In the genomic region with DNA sequence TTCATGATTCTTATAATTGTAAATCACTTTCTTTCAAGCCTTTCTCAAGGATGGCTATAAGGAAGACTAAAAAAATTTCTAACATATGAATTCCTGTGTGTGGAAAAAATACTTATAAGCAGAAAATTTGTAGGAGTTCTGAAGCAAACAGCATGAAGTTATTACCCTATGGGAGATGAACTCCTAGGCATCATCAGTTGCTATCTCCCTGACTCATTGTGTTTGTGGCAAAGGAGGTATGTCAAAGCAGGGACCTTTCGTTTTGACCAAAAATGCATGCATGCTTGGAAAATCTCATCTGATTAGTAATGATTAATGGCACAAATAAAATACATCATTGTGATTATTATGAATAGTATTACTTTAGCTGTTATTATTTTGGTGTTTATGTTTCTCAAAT, we compare ENCODE assay signal across 2 cellular contexts.
TF ChIP-seq lines count a peak whose summit lies in the region.

No MANE protein-coding gene starts in this region.

TF ChIP-seq in HepG2, 621 proteins besides CTCF, POLR2A, EP300 and RAD21:
- TF ChIP-seq YY1 (IDR thresholded peaks at IDR 0.05; ENCODE audit: insufficient read depth, insufficient replicate concordance, low read depth, low read length) (no peak), RFX5 (IDR thresholded peaks at IDR 0.05; ENCODE audit: low read depth, low read length) (peak; percentile 88)
TF ChIP-seq in HepG2: peak in this region for 1.

TF ChIP-seq in WTC11, 78 proteins besides CTCF, POLR2A, EP300 and RAD21:
- TF ChIP-seq, protein P1, sequence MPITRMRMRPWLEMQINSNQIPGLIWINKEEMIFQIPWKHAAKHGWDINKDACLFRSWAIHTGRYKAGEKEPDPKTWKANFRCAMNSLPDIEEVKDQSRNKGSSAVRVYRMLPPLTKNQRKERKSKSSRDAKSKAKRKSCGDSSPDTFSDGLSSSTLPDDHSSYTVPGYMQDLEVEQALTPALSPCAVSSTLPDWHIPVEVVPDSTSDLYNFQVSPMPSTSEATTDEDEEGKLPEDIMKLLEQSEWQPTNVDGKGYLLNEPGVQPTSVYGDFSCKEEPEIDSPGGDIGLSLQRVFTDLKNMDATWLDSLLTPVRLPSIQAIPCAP (CRISPR knock-in tag; IDR thresholded peaks at IDR 0.05) = no peak
- TF ChIP-seq, protein P2, sequence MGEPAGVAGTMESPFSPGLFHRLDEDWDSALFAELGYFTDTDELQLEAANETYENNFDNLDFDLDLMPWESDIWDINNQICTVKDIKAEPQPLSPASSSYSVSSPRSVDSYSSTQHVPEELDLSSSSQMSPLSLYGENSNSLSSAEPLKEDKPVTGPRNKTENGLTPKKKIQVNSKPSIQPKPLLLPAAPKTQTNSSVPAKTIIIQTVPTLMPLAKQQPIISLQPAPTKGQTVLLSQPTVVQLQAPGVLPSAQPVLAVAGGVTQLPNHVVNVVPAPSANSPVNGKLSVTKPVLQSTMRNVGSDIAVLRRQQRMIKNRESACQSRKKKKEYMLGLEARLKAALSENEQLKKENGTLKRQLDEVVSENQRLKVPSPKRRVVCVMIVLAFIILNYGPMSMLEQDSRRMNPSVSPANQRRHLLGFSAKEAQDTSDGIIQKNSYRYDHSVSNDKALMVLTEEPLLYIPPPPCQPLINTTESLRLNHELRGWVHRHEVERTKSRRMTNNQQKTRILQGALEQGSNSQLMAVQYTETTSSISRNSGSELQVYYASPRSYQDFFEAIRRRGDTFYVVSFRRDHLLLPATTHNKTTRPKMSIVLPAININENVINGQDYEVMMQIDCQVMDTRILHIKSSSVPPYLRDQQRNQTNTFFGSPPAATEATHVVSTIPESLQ (CRISPR knock-in tag; IDR thresholded peaks at IDR 0.05) = no peak
- TF ChIP-seq, protein P3, sequence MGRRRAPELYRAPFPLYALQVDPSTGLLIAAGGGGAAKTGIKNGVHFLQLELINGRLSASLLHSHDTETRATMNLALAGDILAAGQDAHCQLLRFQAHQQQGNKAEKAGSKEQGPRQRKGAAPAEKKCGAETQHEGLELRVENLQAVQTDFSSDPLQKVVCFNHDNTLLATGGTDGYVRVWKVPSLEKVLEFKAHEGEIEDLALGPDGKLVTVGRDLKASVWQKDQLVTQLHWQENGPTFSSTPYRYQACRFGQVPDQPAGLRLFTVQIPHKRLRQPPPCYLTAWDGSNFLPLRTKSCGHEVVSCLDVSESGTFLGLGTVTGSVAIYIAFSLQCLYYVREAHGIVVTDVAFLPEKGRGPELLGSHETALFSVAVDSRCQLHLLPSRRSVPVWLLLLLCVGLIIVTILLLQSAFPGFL (CRISPR knock-in tag; IDR thresholded peaks at IDR 0.05; ENCODE audit: borderline replicate concordance) = no peak
- TF ChIP-seq ATF1 (CRISPR knock-in tag; IDR thresholded peaks at IDR 0.05) (no peak), CREB1 (CRISPR knock-in tag; IDR thresholded peaks at IDR 0.05) (no peak), JAZF1 (CRISPR knock-in tag; IDR thresholded peaks at IDR 0.05) (no peak), GABPB1 (CRISPR knock-in tag; IDR thresholded peaks at IDR 0.05) (no peak), NFYB (CRISPR knock-in tag; conservative IDR thresholded peaks at IDR 0.05; ENCODE audit: low read depth) (no peak), ZNF396 (CRISPR knock-in tag; IDR thresholded peaks at IDR 0.05; ENCODE audit: borderline replicate concordance) (no peak), NFE2L1 (CRISPR knock-in tag; IDR thresholded peaks at IDR 0.05) (no peak), FOXJ3 (CRISPR knock-in tag; IDR thresholded peaks at IDR 0.05; ENCODE audit: borderline replicate concordance) (no peak), ZNF263 (CRISPR knock-in tag; IDR thresholded peaks at IDR 0.05; ENCODE audit: low read depth) (no peak), ZNF121 (CRISPR knock-in tag; IDR thresholded peaks at IDR 0.05) (no peak), ZNF671 (CRISPR knock-in tag; IDR thresholded peaks at IDR 0.05) (no peak)
- TF ChIP-seq, protein P4, sequence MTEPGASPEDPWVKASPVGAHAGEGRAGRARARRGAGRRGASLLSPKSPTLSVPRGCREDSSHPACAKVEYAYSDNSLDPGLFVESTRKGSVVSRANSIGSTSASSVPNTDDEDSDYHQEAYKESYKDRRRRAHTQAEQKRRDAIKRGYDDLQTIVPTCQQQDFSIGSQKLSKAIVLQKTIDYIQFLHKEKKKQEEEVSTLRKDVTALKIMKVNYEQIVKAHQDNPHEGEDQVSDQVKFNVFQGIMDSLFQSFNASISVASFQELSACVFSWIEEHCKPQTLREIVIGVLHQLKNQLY (CRISPR knock-in tag; IDR thresholded peaks at IDR 0.05) = no peak
- TF ChIP-seq, protein P5, sequence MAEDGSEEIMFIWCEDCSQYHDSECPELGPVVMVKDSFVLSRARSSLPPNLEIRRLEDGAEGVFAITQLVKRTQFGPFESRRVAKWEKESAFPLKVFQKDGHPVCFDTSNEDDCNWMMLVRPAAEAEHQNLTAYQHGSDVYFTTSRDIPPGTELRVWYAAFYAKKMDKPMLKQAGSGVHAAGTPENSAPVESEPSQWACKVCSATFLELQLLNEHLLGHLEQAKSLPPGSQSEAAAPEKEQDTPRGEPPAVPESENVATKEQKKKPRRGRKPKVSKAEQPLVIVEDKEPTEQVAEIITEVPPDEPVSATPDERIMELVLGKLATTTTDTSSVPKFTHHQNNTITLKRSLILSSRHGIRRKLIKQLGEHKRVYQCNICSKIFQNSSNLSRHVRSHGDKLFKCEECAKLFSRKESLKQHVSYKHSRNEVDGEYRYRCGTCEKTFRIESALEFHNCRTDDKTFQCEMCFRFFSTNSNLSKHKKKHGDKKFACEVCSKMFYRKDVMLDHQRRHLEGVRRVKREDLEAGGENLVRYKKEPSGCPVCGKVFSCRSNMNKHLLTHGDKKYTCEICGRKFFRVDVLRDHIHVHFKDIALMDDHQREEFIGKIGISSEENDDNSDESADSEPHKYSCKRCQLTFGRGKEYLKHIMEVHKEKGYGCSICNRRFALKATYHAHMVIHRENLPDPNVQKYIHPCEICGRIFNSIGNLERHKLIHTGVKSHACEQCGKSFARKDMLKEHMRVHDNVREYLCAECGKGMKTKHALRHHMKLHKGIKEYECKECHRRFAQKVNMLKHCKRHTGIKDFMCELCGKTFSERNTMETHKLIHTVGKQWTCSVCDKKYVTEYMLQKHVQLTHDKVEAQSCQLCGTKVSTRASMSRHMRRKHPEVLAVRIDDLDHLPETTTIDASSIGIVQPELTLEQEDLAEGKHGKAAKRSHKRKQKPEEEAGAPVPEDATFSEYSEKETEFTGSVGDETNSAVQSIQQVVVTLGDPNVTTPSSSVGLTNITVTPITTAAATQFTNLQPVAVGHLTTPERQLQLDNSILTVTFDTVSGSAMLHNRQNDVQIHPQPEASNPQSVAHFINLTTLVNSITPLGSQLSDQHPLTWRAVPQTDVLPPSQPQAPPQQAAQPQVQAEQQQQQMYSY (CRISPR knock-in tag; IDR thresholded peaks at IDR 0.05) = no peak
- TF ChIP-seq, protein P6, sequence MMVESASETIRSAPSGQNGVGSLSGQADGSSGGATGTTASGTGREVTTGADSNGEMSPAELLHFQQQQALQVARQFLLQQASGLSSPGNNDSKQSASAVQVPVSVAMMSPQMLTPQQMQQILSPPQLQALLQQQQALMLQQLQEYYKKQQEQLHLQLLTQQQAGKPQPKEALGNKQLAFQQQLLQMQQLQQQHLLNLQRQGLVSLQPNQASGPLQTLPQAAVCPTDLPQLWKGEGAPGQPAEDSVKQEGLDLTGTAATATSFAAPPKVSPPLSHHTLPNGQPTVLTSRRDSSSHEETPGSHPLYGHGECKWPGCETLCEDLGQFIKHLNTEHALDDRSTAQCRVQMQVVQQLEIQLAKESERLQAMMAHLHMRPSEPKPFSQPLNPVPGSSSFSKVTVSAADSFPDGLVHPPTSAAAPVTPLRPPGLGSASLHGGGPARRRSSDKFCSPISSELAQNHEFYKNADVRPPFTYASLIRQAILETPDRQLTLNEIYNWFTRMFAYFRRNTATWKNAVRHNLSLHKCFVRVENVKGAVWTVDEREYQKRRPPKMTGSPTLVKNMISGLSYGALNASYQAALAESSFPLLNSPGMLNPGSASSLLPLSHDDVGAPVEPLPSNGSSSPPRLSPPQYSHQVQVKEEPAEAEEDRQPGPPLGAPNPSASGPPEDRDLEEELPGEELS (CRISPR knock-in tag; IDR thresholded peaks at IDR 0.05) = no peak
- TF ChIP-seq, protein P7, sequence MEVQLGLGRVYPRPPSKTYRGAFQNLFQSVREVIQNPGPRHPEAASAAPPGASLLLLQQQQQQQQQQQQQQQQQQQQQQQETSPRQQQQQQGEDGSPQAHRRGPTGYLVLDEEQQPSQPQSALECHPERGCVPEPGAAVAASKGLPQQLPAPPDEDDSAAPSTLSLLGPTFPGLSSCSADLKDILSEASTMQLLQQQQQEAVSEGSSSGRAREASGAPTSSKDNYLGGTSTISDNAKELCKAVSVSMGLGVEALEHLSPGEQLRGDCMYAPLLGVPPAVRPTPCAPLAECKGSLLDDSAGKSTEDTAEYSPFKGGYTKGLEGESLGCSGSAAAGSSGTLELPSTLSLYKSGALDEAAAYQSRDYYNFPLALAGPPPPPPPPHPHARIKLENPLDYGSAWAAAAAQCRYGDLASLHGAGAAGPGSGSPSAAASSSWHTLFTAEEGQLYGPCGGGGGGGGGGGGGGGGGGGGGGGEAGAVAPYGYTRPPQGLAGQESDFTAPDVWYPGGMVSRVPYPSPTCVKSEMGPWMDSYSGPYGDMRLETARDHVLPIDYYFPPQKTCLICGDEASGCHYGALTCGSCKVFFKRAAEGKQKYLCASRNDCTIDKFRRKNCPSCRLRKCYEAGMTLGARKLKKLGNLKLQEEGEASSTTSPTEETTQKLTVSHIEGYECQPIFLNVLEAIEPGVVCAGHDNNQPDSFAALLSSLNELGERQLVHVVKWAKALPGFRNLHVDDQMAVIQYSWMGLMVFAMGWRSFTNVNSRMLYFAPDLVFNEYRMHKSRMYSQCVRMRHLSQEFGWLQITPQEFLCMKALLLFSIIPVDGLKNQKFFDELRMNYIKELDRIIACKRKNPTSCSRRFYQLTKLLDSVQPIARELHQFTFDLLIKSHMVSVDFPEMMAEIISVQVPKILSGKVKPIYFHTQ (CRISPR knock-in tag; IDR thresholded peaks at IDR 0.05) = no peak
- TF ChIP-seq, protein P8, sequence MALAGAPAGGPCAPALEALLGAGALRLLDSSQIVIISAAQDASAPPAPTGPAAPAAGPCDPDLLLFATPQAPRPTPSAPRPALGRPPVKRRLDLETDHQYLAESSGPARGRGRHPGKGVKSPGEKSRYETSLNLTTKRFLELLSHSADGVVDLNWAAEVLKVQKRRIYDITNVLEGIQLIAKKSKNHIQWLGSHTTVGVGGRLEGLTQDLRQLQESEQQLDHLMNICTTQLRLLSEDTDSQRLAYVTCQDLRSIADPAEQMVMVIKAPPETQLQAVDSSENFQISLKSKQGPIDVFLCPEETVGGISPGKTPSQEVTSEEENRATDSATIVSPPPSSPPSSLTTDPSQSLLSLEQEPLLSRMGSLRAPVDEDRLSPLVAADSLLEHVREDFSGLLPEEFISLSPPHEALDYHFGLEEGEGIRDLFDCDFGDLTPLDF (CRISPR knock-in tag; IDR thresholded peaks at IDR 0.05) = no peak
